Comparison of ENCODE assay signal across 1 cellular context in the genomic region with DNA sequence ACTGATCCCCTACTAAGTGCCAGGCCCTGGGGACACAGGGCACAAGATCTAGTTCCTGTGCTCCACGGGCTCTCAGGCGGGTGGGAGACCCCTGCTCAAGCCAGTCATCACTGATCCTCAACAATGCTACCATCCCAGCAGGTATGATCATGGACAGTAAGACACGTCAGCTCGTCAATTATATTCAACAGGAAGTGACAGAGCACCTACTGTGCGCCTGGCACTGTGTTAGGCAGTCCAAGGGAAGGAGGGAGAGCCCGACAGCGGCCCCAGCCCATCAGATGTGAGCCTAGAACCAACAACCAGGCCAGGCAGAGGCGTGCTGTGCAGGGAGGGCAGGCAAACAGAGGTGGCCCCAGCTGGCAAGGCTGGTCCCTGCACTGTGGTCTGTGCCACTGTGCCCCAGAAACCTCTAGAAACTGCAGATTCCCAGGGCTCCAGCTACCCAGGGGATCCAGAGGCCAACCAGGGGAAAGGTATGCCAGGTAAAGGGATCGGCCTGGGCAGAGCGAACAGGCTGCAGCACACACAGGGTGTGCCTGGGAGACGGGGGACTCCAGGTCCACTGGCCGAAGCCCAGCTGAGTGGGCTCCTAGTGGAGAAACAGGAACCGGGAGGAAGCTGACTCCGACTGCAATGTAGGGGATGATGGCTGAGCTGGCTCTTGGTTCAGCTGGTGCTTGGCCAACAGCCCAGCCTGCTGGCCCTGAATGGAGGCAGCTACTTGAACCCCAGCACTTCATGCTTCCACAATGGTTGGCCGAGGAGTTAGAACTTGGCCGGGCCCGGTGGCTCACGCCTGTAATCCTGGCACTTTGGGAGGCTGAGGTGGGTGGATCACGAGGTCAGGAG.
TF ChIP-seq lines count a peak whose summit lies in the region.

No MANE protein-coding gene starts in this region.

TF ChIP-seq in HepG2, 621 proteins besides CTCF, POLR2A, EP300 and RAD21:
- TF ChIP-seq ZKSCAN1 (IDR thresholded peaks at IDR 0.05; ENCODE audit: low read length) (peak; percentile 72), ZNF101 (CRISPR knock-in tag; IDR thresholded peaks at IDR 0.05; ENCODE audit: borderline replicate concordance, low read depth) (no peak), FOXM1 (CRISPR knock-in tag; IDR thresholded peaks at IDR 0.05) (no peak), ZNF572 (CRISPR knock-in tag; IDR thresholded peaks at IDR 0.05) (no peak)
- TF ChIP-seq, protein P1, sequence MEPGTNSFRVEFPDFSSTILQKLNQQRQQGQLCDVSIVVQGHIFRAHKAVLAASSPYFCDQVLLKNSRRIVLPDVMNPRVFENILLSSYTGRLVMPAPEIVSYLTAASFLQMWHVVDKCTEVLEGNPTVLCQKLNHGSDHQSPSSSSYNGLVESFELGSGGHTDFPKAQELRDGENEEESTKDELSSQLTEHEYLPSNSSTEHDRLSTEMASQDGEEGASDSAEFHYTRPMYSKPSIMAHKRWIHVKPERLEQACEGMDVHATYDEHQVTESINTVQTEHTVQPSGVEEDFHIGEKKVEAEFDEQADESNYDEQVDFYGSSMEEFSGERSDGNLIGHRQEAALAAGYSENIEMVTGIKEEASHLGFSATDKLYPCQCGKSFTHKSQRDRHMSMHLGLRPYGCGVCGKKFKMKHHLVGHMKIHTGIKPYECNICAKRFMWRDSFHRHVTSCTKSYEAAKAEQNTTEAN (CRISPR knock-in tag; conservative IDR thresholded peaks at IDR 0.05), result no peak
